ENCODE assay signal across 1 cellular context in genomic region chr6:3456794-3457709, GRCh38.
TF ChIP-seq lines count a peak whose summit lies in the region.

TSS of gene SLC22A23 (minus strand) at chr6:3457050. CDS start at chr6:3456559, 491 bp downstream.

TF ChIP-seq in GM12878, 131 proteins besides CTCF, POLR2A, EP300 and RAD21 (continued from another document):
- TF ChIP-seq SMC3 (IDR thresholded peaks at IDR 0.05; ENCODE audit: borderline replicate concordance, low read length) (peak; percentile 12; the same call in 1 of the 2 replicates), SMAD1 (IDR thresholded peaks at IDR 0.05; ENCODE audit: low read depth, partially characterized antibody) (no peak), LARP7 (IDR thresholded peaks at IDR 0.05) (peak; percentile 48; the same call in 1 of the 2 replicates), EED (IDR thresholded peaks at IDR 0.05; ENCODE audit: low read depth) (no peak), NR2F1 (conservative IDR thresholded peaks at IDR 0.05) (0 out of 2 replicates have a peak, but pooled peaks have one; percentile 1)
